Comparison of ENCODE assay signal across 1 cellular context in the genomic region with DNA sequence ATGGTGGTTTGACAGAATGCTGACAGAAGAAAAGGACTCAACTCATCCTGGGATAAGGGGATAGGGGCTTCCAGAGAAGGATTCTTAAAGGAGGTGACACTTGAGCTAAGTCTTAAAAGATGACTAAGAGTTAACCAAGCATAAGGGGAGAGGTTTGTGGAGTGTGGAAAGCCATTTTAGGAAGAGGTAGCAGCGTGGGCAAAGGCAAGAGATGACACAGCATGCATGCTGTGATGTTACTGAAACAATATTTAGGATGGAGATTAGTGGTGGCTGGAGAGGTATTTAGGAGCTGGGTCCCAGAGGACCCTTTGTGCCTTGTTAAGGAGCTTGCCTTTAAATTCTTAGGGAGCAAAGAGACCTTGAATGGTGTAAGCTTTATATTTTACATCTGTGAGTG.
TF ChIP-seq lines count a peak whose summit lies in the region.

No MANE protein-coding gene starts in this region.

TF ChIP-seq in WTC11, 78 proteins besides CTCF, POLR2A, EP300 and RAD21 (continued from another document):
- TF ChIP-seq, protein P1, sequence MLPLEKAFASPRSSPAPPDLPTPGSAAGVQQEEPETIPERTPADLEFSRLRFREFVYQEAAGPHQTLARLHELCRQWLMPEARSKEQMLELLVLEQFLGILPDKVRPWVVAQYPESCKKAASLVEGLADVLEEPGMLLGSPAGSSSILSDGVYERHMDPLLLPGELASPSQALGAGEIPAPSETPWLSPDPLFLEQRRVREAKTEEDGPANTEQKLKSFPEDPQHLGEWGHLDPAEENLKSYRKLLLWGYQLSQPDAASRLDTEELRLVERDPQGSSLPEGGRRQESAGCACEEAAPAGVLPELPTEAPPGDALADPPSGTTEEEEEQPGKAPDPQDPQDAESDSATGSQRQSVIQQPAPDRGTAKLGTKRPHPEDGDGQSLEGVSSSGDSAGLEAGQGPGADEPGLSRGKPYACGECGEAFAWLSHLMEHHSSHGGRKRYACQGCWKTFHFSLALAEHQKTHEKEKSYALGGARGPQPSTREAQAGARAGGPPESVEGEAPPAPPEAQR (CRISPR knock-in tag; IDR thresholded peaks at IDR 0.05) = no peak
TF ChIP-seq in WTC11: peak in this region for 0.
